14 cellular contexts compared by ENCODE assay signal in the genomic region with DNA sequence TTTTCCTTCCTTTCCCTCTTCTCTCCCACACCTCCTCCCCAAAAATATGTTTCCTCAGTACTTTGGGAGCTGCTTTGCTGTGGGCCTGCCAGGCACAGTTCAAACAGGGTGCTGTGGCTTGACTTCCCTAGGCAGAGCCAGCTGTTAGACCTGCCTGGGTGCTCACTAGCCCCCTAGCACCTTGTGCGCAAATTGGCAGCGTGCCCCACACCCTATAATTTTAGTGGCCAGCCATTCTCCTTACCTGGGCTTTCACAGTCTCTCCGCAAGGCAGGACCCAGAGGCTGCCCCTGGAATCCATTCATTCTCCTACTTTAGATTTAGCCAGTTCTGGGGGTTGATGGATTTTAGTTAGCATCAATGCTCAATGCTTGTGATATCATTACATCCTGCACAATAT.
"Had no signal": no experiment of that assay in that cellular context is flagged by ENCODE, and none has a peak within 500 bp of the region (broad histone marks: within the 10 kb centered on the region; RNA-seq: fewer than 3 reads in every experiment).

No MANE protein-coding gene starts in this region.

- H3K27me3 Mint-ChIP-seq: naive B cell had no signal

- H3K27me3 ChIP-seq: ascending aorta, gastrocnemius medialis, right lobe of liver, suprapubic skin had no signal

- DNase-seq: activated CD4-positive, alpha-beta T cell treated with anti-CD3 and anti-CD28 coated beads for 4 hours; activated naive CD4-positive, alpha-beta T cell treated with Interleukin-2 at 50 U/mL for 16 hours; activated naive CD8-positive, alpha-beta T cell treated with anti-CD3 and anti-CD28 coated beads, Interleukin-2, amount 50 U/mL, for 24 hours; gastrocnemius medialis; kidney glomerular epithelial cell; naive B cell; nucleus accumbens; psoas muscle; right lobe of liver; stimulated activated CD4-positive, alpha-beta T cell treated with anti-CD3 and anti-CD28 coated beads, Interleukin-2, amount 100 ng/mL, for 24 hours; stimulated activated naive CD4-positive, alpha-beta T cell had no signal

- H3K27ac ChIP-seq: psoas muscle, right lobe of liver, suprapubic skin had no signal

- H3K4me3 Mint-ChIP-seq: activated naive CD8-positive, alpha-beta T cell treated with anti-CD3 and anti-CD28 coated beads, Interleukin-2, amount 50 U/mL, for 24 hours; naive B cell had no signal

- H3K4me3 ChIP-seq: ascending aorta, gastrocnemius medialis, psoas muscle, right lobe of liver, suprapubic skin had no signal

- H3K9me3 ChIP-seq: ascending aorta, gastrocnemius medialis, psoas muscle, right lobe of liver, suprapubic skin had no signal

- H3K36me3 ChIP-seq: ascending aorta, gastrocnemius medialis, right lobe of liver, suprapubic skin had no signal

- H3K27ac Mint-ChIP-seq: activated naive CD8-positive, alpha-beta T cell treated with anti-CD3 and anti-CD28 coated beads, Interleukin-2, amount 50 U/mL, for 24 hours; naive B cell had no signal

- H3K9me3 Mint-ChIP-seq: activated naive CD8-positive, alpha-beta T cell treated with anti-CD3 and anti-CD28 coated beads, Interleukin-2, amount 50 U/mL, for 24 hours; naive B cell had no signal

- FAIRE-seq: bronchial epithelial cell had no signal

- ATAC-seq: activated naive CD8-positive, alpha-beta T cell treated with anti-CD3 and anti-CD28 coated beads, Interleukin-2, amount 50 U/mL, for 24 hours; gastrocnemius medialis; psoas muscle; right lobe of liver had no signal
